In genomic region chr17:35179379-35179778, GRCh38 we compare ENCODE assay signal across 20 cellular contexts. TPM values are rescaled to one million over a fixed set of nuclear protein-coding genes. Genes with fewer than 3 reads are reported as not detected.
"Had no signal": no experiment of that assay in that cellular context is flagged by ENCODE, and none has a peak within 500 bp of the region (broad histone marks: within the 10 kb centered on the region; RNA-seq: fewer than 3 reads in every experiment).

No MANE protein-coding gene starts in this region.

RNA-seq across cellular contexts. Expression of gene SLC35G3, which starts 14.8 kb away (rescaled TPM):
- total RNA-seq: colonic mucosa, dermis microvascular lymphatic vessel endothelial cell, endodermal cell, esophagus mucosa, esophagus squamous epithelium, gastrocnemius medialis, glomerular endothelial cell, heart right ventricle, kidney epithelial cell, left cardiac atrium, left lung, left ventricle myocardium superior, lower leg skin, lower lobe of right lung, lung microvascular endothelial cell, mesenteric fat pad, mesothelial cell of epicardium, mucosa of descending colon, myocyte had no signal
- polyA plus RNA-seq: heart right ventricle, keratinocyte had no signal

RNA-seq across cellular contexts. Expression of gene UNC45B, which starts 31.8 kb away (rescaled TPM):
- total RNA-seq: colonic mucosa, endodermal cell, esophagus mucosa, esophagus squamous epithelium, kidney epithelial cell, lung microvascular endothelial cell, mesenteric fat pad, mesothelial cell of epicardium had no signal

RNA-seq across cellular contexts. Expression of gene FNDC8, which starts 58.0 kb away (rescaled TPM):
- total RNA-seq: colonic mucosa, endodermal cell, esophagus mucosa, esophagus squamous epithelium, gastrocnemius medialis, glomerular endothelial cell, heart right ventricle, kidney epithelial cell, left cardiac atrium, left lung, left ventricle myocardium superior, lower leg skin, lower lobe of right lung, lung microvascular endothelial cell, mesenteric fat pad, mesothelial cell of epicardium, mucosa of descending colon, myocyte had no signal
- polyA plus RNA-seq: heart right ventricle, keratinocyte had no signal
